9 cellular contexts compared by ENCODE assay signal in the genomic region with DNA sequence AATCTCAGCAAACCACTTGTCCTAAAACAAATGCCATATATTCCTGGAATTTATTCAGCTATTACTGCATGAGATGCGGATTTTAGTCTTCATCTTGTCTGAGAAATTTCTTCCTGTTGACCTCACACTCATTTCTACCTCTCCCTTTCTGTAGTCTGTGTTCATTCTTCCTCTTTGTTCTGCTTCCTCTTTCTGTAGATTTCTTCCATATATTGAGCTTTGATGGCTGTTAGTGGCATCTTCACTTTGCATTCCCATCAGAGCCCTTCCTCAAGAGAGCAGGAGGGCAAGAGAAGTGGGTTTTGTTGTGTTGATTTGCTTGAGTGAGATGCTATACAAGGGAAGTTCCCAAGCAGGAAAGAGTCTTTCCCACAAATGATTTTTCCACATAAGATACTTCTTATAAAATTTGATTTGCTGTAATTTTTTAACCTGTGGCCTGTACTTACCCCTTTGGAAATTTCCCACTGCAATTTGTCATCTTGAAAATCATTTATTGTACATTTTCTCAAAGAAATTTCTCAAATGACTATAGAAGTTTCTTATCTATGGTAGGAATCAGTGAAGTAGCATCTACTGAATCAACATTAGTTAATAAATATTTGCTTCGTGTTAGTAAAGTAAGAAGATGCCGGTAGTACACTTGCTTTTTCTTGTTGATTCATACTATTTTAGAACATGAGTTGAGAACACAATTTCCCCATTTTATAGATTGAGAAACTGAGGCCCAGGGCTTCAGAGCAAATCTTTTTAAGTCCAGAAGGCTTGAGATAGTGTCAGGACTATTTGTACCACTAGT.
DNase-seq lines count a peak whose midpoint lies in the region; ATAC-seq lines count a peak whose summit lies in the region.
"Had no signal": no experiment of that assay in that cellular context is flagged by ENCODE, and none has a peak within 500 bp of the region (broad histone marks: within the 10 kb centered on the region; RNA-seq: fewer than 3 reads in every experiment).

No MANE protein-coding gene starts in this region.

- H3K27me3 Mint-ChIP-seq in memory B cell: no peaks in the 10 kb centered on the region

- peaks cover 20% of the 10 kb centered on the region for H3K4me1 Mint-ChIP-seq in memory B cell

- peak overlapping the region; percentile 5 for H3K4me3 Mint-ChIP-seq in memory B cell

- DNase-seq in NOMO-1 treated with dmso at 0.1 percent for 144 hours (lab: John Stamatoyannopoulos, UW; ENCODE audit: unreplicated experiment) (peak; percentile 28), memory B cell (ENCODE audit: low spot score in 2 of 2) (no peak), NCI-H2029 (lab: John Stamatoyannopoulos, UW) (no peak)
- no peak for DNase-seq in stimulated activated CD4-positive, alpha-beta T cell treated with anti-CD3 and anti-CD28 coated beads, Interleukin-15, amount 100 ng/mL, for 24 hours
- DNase-seq: DND-41, kidney glomerular epithelial cell had no signal

- peak overlapping the region; percentile 33 for H3K27ac Mint-ChIP-seq in memory B cell

- ATAC-seq in GM18907 (IDR thresholded peaks at IDR 0.05; ENCODE audit: unreplicated experiment): peak; percentile 47
- peak; percentile 28 for ATAC-seq in HG02642 (IDR thresholded peaks at IDR 0.05; ENCODE audit: poor library complexity, unreplicated experiment)
- peak; percentile 57 for ATAC-seq in memory B cell (ENCODE audit: low read depth)
- no peak for ATAC-seq in GM19023 (IDR thresholded peaks at IDR 0.05; ENCODE audit: unreplicated experiment)

- H3K9me3 Mint-ChIP-seq in memory B cell: no peaks in the 10 kb centered on the region

- H3K36me3 Mint-ChIP-seq in memory B cell: peaks cover 13% of the 10 kb centered on the region
